In genomic region chr4:123930971-123931370, GRCh38 we compare ENCODE assay signal across 18 cellular contexts.
DNase-seq lines count a peak whose midpoint lies in the region; FAIRE-seq and TF ChIP-seq lines count a peak whose summit lies in the region.
"Had no signal": no experiment of that assay in that cellular context is flagged by ENCODE, and none has a peak within 500 bp of the region (broad histone marks: within the 10 kb centered on the region; RNA-seq: fewer than 3 reads in every experiment).

No MANE protein-coding gene starts in this region.

- no peak overlapping the region for H3K4me3 ChIP-seq in AG10803 (ENCODE audit: low read length)
- H3K4me3 ChIP-seq in choroid plexus epithelial cell (ENCODE audit: low read depth, low read length), result no peak overlapping the region
- H3K4me3 ChIP-seq in fibroblast of villous mesenchyme (ENCODE audit: low read depth, low read length), result no peak overlapping the region
- H3K4me3 ChIP-seq: HAP-1, K562, SK-N-MC had no signal

- no peak for TF ChIP-seq POLR2A in GM12891 (IDR thresholded peaks at IDR 0.05; ENCODE audit: low read depth, low read length)

- DNase-seq in AG10803 (ENCODE audit: low read depth) (peak; percentile 12), HCEC 1CT (peak; percentile 21), choroid plexus epithelial cell (ENCODE audit: low read depth) (peak; percentile 47), fibroblast of villous mesenchyme (ENCODE audit: low read depth) (peak; percentile 36), C1 segment of cervical spinal cord (lab: John Stamatoyannopoulos, UW) (no peak), GM12891 (ENCODE audit: insufficient read length, low spot score) (no peak), ecto neural progenitor cell (ENCODE audit: low spot score) (no peak)
- DNase-seq: DMS79, MV-4-11, NCI-H1694 treated with DMSO at 0.1 percent for 48 hours, NCI-H2227 treated with DMSO at 0.1 percent for 48 hours, NCI-H510A treated with DMSO at 0.1 percent for 48 hours, NCI-H82, OCI-M1, SHP77 had no signal

- TF ChIP-seq CTCF in AG10803 (conservative IDR thresholded peaks at IDR 0.05; ENCODE audit: low read length) (no peak), choroid plexus epithelial cell (conservative IDR thresholded peaks at IDR 0.05; ENCODE audit: low read depth, low read length) (no peak), fibroblast of villous mesenchyme (IDR thresholded peaks at IDR 0.05; ENCODE audit: insufficient read depth, low read depth, low read length) (no peak)

- no peak for FAIRE-seq in GM12891 (lab: Jason Lieb, UNC)
- FAIRE-seq: K562 had no signal

TF ChIP-seq in GM12891, 5 proteins besides CTCF, POLR2A, EP300 and RAD21:
- TF ChIP-seq PAX5 (IDR thresholded peaks at IDR 0.05; ENCODE audit: insufficient read depth, low read length, severe bottlenecking) (no peak), SPI1 (IDR thresholded peaks at IDR 0.05; ENCODE audit: low read depth, low read length) (no peak), POLR2AphosphoS5 (IDR thresholded peaks at IDR 0.05; ENCODE audit: low read depth, low read length) (no peak), POU2F2 (IDR thresholded peaks at IDR 0.05; ENCODE audit: low read depth, low read length) (no peak), TAF1 (IDR thresholded peaks at IDR 0.05; ENCODE audit: low read depth, low read length) (no peak)
TF ChIP-seq in GM12891: peak in this region for 0.

Comparison
In these comparisons a context has a peak if more than half of its experiments do, and no peak if none do; other contexts are left out.
1. DNase-seq: peak in AG10803 (single experiment), HCEC 1CT (single experiment), choroid plexus epithelial cell (single experiment) and fibroblast of villous mesenchyme (single experiment); none in C1 segment of cervical spinal cord (0 of 14), GM12891 (single experiment) and ecto neural progenitor cell (single experiment).